In the genomic region with DNA sequence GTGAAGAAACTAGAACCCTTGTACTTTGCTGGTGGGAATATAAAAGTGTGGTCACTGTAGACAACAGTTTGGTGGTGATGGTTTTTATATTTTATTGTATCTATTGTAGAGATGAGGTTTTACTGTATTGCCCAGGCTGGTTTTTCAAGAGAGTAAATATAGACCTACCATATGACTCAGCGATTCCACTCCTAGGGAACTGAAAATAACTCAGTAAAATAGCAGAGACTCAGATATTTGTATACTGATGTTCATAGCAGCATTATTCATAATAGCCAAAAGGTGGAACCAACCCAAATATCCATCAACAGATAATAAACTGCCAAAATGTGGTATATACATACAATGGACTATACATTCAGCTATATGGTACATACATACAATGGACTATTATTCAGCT, we compare ENCODE assay signal across 9 cellular contexts.
A peak's percentile ranks its signal among the peaks of the same experiment; 100 is the strongest.
DNase-seq lines count a peak whose midpoint lies in the region; ATAC-seq and TF ChIP-seq lines count a peak whose summit lies in the region.
"Had no signal": no experiment of that assay in that cellular context is flagged by ENCODE, and none has a peak within 500 bp of the region (broad histone marks: within the 10 kb centered on the region; RNA-seq: fewer than 3 reads in every experiment).

No MANE protein-coding gene starts in this region.

- POLR2A ChIA-PET in HCT116 (lab: Charles Lee) = no interaction called here
- POLR2A ChIA-PET in T-cell (lab: Charles Lee) = no interaction called here

- TF ChIP-seq POLR2A in HCT116 (IDR thresholded peaks at IDR 0.05; ENCODE audit: borderline replicate concordance, extremely low read depth, insufficient read depth, insufficient read length) = no peak

- no TSS peak for BruUV-seq in HCT116 (replicated peaks; lab: Mats Ljungman, UMichigan)

- TF ChIP-seq CTCF in HCT116 (IDR thresholded peaks at IDR 0.05 in 2 of 3, conservative IDR thresholded peaks at IDR 0.05 in 1 of 3; ENCODE audit: borderline replicate concordance in 1 of 3, insufficient read depth in 1 of 3, low read depth in 2 of 3, low read length in 2 of 3) = no peak

- peaks cover 0 to 14% of the 10 kb centered on the region in 2 experiments; a peak in 2 of 4 replicates for H3K4me1 ChIP-seq in HCT116 (ENCODE audit: control insufficient read depth in 1 of 2, insufficient read depth in 2 of 2, low read length in 2 of 2)
- H3K4me1 ChIP-seq: colonic mucosa had no signal

- peak overlapping the region; percentile 2; the same call in 1 of the 2 replicates for H3K4me2 ChIP-seq in HCT116 (ENCODE audit: low read length)

- H4K20me1 ChIP-seq in HCT116 (ENCODE audit: insufficient read depth) = no peaks in the 10 kb centered on the region

- no peak overlapping the region for H3K27ac Mint-ChIP-seq in T-cell

- H3K4me1 Mint-ChIP-seq in T-cell = peaks cover 0 to 3% (median 0%) of the 10 kb centered on the region in 3 donors

- peak; percentile 82 for ATAC-seq in GM18868 (IDR thresholded peaks at IDR 0.05; ENCODE audit: unreplicated experiment)
- ATAC-seq in HCT116 = no peak
- ATAC-seq in HG03575 (IDR thresholded peaks at IDR 0.05; ENCODE audit: extremely low read depth, insufficient number of reproducible peaks, low FRiP score, unreplicated experiment) = peak; percentile 86
- ATAC-seq in T-cell (replicated peaks in 1 of 4) = no peak

- H3K36me3 Mint-ChIP-seq in T-cell = no peaks in the 10 kb centered on the region

- DNase-seq in HCT116 (ENCODE audit: low read depth, low spot score) = no peak
- DNase-seq in fibroblast of peridontal ligament (ENCODE audit: extremely low read depth) = peak; percentile 65
- no peak for DNase-seq in NCI-H526 treated with DMSO at 0.1 percent for 48 hours (lab: John Stamatoyannopoulos, UW)
- no peak for DNase-seq in hepatic stellate cell (ENCODE audit: low spot score)
- DNase-seq in T-cell = no peak
- DNase-seq in HuH-7 (ENCODE audit: low spot score) = no peak
- DNase-seq: colonic mucosa had no signal

- H3K9me3 Mint-ChIP-seq in T-cell = no peaks in the 10 kb centered on the region

- RAD21 ChIA-PET in HCT116 (lab: Charles Lee; ENCODE audit: low non-redundant PET in 1 of 2, low total read pairs in 2 of 2, uncharacterized antibody in 2 of 2, unreplicated experiment in 2 of 2) = no interaction called here

- no peaks in the 10 kb centered on the region for H3K9me3 ChIP-seq in HCT116 (ENCODE audit: control insufficient read depth in 1 of 2, insufficient read depth in 1 of 2, low read depth in 1 of 2, low read length in 2 of 2)
- H3K9me3 ChIP-seq: colonic mucosa had no signal

- H3K9me2 ChIP-seq in HCT116 (ENCODE audit: insufficient read depth) = 0 out of 2 replicates have a peak, but pooled peaks cover 3% of the 10 kb centered on the region

- no peak for TF ChIP-seq RAD21 in HCT116 (IDR thresholded peaks at IDR 0.05; ENCODE audit: low read depth)

- no peaks in the 10 kb centered on the region for H3K27me3 ChIP-seq in HCT116 (ENCODE audit: insufficient read depth, low read length)
- H3K27me3 ChIP-seq: colonic mucosa had no signal

- H3K27ac ChIP-seq in HCT116 (ENCODE audit: low read depth, low read length) = no peak overlapping the region
- H3K27ac ChIP-seq: colonic mucosa had no signal

- H3K4me3 ChIP-seq in HCT116 (replicated peaks in 1 of 2; ENCODE audit: low read depth in 1 of 2, low read length in 2 of 2) = no peak overlapping the region
- H3K4me3 ChIP-seq: colonic mucosa had no signal

- H3K4me3 Mint-ChIP-seq in T-cell = no peak overlapping the region

- H3K27me3 Mint-ChIP-seq in T-cell = peaks cover 7 to 8% of the 10 kb centered on the region in 2 donors

- H2AFZ ChIP-seq in HCT116 (ENCODE audit: low read depth, low read length, poor library complexity, severe bottlenecking) = peak overlapping the region; percentile 49

- CTCF ChIA-PET in HCT116 (lab: Charles Lee) (no interaction called here), T-cell (lab: Charles Lee) (no interaction called here)

- intact Hi-C loops in HCT116 (cut with micrococcal nuclease) = no loop called here

- H3K36me3 ChIP-seq in HCT116 (ENCODE audit: control insufficient read depth in 1 of 2, insufficient read depth in 2 of 2, low read length in 2 of 2) = no peaks in the 10 kb centered on the region
- H3K36me3 ChIP-seq: colonic mucosa had no signal

- no peaks in the 10 kb centered on the region for H3K79me2 ChIP-seq in HCT116 (ENCODE audit: insufficient read depth, low read length)

- H3K9ac ChIP-seq in HCT116 (ENCODE audit: low read length) = no peak overlapping the region

TF ChIP-seq in HCT116, 20 proteins besides CTCF, POLR2A, EP300 and RAD21:
- no peak for TF ChIP-seq CEBPB (IDR thresholded peaks at IDR 0.05; ENCODE audit: low read depth)
- TF ChIP-seq, protein P1, sequence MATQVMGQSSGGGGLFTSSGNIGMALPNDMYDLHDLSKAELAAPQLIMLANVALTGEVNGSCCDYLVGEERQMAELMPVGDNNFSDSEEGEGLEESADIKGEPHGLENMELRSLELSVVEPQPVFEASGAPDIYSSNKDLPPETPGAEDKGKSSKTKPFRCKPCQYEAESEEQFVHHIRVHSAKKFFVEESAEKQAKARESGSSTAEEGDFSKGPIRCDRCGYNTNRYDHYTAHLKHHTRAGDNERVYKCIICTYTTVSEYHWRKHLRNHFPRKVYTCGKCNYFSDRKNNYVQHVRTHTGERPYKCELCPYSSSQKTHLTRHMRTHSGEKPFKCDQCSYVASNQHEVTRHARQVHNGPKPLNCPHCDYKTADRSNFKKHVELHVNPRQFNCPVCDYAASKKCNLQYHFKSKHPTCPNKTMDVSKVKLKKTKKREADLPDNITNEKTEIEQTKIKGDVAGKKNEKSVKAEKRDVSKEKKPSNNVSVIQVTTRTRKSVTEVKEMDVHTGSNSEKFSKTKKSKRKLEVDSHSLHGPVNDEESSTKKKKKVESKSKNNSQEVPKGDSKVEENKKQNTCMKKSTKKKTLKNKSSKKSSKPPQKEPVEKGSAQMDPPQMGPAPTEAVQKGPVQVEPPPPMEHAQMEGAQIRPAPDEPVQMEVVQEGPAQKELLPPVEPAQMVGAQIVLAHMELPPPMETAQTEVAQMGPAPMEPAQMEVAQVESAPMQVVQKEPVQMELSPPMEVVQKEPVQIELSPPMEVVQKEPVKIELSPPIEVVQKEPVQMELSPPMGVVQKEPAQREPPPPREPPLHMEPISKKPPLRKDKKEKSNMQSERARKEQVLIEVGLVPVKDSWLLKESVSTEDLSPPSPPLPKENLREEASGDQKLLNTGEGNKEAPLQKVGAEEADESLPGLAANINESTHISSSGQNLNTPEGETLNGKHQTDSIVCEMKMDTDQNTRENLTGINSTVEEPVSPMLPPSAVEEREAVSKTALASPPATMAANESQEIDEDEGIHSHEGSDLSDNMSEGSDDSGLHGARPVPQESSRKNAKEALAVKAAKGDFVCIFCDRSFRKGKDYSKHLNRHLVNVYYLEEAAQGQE (IDR thresholded peaks at IDR 0.05; ENCODE audit: low read depth) = no peak
- no peak for TF ChIP-seq EGR1 (IDR thresholded peaks at IDR 0.05; ENCODE audit: low read depth)
- 0 out of 2 replicates have a peak, but pooled peaks have one; percentile 13 for TF ChIP-seq FOSL1 (IDR thresholded peaks at IDR 0.05; ENCODE audit: low read depth)
- TF ChIP-seq, protein P2, sequence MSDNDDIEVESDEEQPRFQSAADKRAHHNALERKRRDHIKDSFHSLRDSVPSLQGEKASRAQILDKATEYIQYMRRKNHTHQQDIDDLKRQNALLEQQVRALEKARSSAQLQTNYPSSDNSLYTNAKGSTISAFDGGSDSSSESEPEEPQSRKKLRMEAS (IDR thresholded peaks at IDR 0.05) = no peak
- 0 out of 2 replicates have a peak, but pooled peaks have one; percentile 26 for TF ChIP-seq JUND (IDR thresholded peaks at IDR 0.05)
- TF ChIP-seq ZFX (IDR thresholded peaks at IDR 0.05) = no peak
- no peak for TF ChIP-seq ZNF274 (IDR thresholded peaks at IDR 0.05; ENCODE audit: low read depth, low read length)
- no peak for TF ChIP-seq YY1 (IDR thresholded peaks at IDR 0.05; ENCODE audit: extremely low read depth, insufficient replicate concordance, low read depth, low read length)
- TF ChIP-seq, protein P3, sequence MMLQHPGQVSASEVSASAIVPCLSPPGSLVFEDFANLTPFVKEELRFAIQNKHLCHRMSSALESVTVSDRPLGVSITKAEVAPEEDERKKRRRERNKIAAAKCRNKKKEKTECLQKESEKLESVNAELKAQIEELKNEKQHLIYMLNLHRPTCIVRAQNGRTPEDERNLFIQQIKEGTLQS (IDR thresholded peaks at IDR 0.05) = no peak
- TF ChIP-seq, protein P4, sequence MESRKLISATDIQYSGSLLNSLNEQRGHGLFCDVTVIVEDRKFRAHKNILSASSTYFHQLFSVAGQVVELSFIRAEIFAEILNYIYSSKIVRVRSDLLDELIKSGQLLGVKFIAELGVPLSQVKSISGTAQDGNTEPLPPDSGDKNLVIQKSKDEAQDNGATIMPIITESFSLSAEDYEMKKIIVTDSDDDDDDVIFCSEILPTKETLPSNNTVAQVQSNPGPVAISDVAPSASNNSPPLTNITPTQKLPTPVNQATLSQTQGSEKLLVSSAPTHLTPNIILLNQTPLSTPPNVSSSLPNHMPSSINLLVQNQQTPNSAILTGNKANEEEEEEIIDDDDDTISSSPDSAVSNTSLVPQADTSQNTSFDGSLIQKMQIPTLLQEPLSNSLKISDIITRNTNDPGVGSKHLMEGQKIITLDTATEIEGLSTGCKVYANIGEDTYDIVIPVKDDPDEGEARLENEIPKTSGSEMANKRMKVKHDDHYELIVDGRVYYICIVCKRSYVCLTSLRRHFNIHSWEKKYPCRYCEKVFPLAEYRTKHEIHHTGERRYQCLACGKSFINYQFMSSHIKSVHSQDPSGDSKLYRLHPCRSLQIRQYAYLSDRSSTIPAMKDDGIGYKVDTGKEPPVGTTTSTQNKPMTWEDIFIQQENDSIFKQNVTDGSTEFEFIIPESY (IDR thresholded peaks at IDR 0.05; ENCODE audit: extremely low read depth, insufficient replicate concordance, low read length) = no peak
- no peak for TF ChIP-seq POLR2AphosphoS5 (IDR thresholded peaks at IDR 0.05; ENCODE audit: low read depth, low read length)
- TF ChIP-seq EZH2 (IDR thresholded peaks at IDR 0.05) = no peak
- no peak for TF ChIP-seq ELF1 (IDR thresholded peaks at IDR 0.05; ENCODE audit: borderline replicate concordance, low read depth)
- no peak for TF ChIP-seq EZH2phosphoT487 (IDR thresholded peaks at IDR 0.05; ENCODE audit: borderline replicate concordance)
- no peak for TF ChIP-seq CBX3 (IDR thresholded peaks at IDR 0.05; ENCODE audit: low read depth)

Comparison
In these comparisons a context has a peak if more than half of its experiments do, and no peak if none do; other contexts are left out.
1. ATAC-seq: peak in GM18868 (single experiment) and HG03575 (single experiment); none in HCT116 (single experiment) and T-cell (0 of 4).